In genomic region chr11:96207459-96208449, GRCh38 we compare ENCODE assay signal across 8 cellular contexts.
DNase-seq lines count a peak whose midpoint lies in the region; ATAC-seq and TF ChIP-seq lines count a peak whose summit lies in the region.

No MANE protein-coding gene starts in this region.

- no peaks in the 10 kb centered on the region for H3K27me3 Mint-ChIP-seq in osteocyte (ENCODE audit: unreplicated experiment)

- DNase-seq in EL (peak; percentile 38), MV-4-11 (lab: John Stamatoyannopoulos, UW) (peak; percentile 65), cardiac fibroblast (ENCODE audit: low read depth in 2 of 2) (peak; percentile 57 to 58), osteocyte (ENCODE audit: extremely low spot score, unreplicated experiment) (no peak), NCI-H2196 (lab: John Stamatoyannopoulos, UW; ENCODE audit: unreplicated experiment) (no peak)
- DNase-seq in NK-92 treated with Interleukin-12 subunit alpha and Interleukin-12 subunit beta, amount 100 ng/mL, for 24 hours (lab: John Stamatoyannopoulos, UW) = no peak

- no peaks in the 10 kb centered on the region for H3K9me3 Mint-ChIP-seq in osteocyte (ENCODE audit: unreplicated experiment)

- no peak overlapping the region for H3K4me3 Mint-ChIP-seq in osteocyte (ENCODE audit: unreplicated experiment)

- peak overlapping the region; percentile 59 for H3K27ac Mint-ChIP-seq in osteocyte (ENCODE audit: unreplicated experiment)

- no peak for TF ChIP-seq CTCF in cardiac fibroblast (IDR thresholded peaks at IDR 0.05; ENCODE audit: low read depth, low read length)
- no peak for TF ChIP-seq CTCF in osteocyte (IDR thresholded peaks at IDR 0.05)

- H3K4me3 ChIP-seq in cardiac fibroblast (replicated peaks in 1 of 2; ENCODE audit: low read depth in 2 of 2, low read length in 2 of 2) = no peak overlapping the region

- ATAC-seq in GM21423 (IDR thresholded peaks at IDR 0.05; ENCODE audit: unreplicated experiment) (no peak), GM19452 (IDR thresholded peaks at IDR 0.05; ENCODE audit: unreplicated experiment) (no peak)

- peaks cover 2% of the 10 kb centered on the region for H3K36me3 Mint-ChIP-seq in osteocyte (ENCODE audit: unreplicated experiment)

- H3K4me1 Mint-ChIP-seq in osteocyte (ENCODE audit: unreplicated experiment) = peaks cover 47% of the 10 kb centered on the region

Comparison
In these comparisons a context has a peak if more than half of its experiments do, and no peak if none do; other contexts are left out.
1. DNase-seq: peak in EL (single experiment), MV-4-11 (single experiment) and cardiac fibroblast (2 of 2); none in osteocyte (single experiment), NCI-H2196 (single experiment) and NK-92 treated with Interleukin-12 subunit alpha and Interleukin-12 subunit beta, amount 100 ng/mL, for 24 hours (single experiment).